Comparison of ENCODE assay signal across 8 cellular contexts in genomic region chr20:326645-327031, GRCh38. TPM values are rescaled to one million over a fixed set of nuclear protein-coding genes. Genes with fewer than 3 reads are reported as not detected.
A peak's percentile ranks its signal among the peaks of the same experiment; 100 is the strongest.
DNase-seq lines count a peak whose midpoint lies in the region; TF ChIP-seq lines count a peak whose summit lies in the region.

No MANE protein-coding gene starts in this region.

- H3K4me1 Mint-ChIP-seq in immature natural killer cell: peaks cover 22 to 25% of the 10 kb centered on the region in 2 donors

- no peak for TF ChIP-seq CTCF in adrenal gland (IDR thresholded peaks at IDR 0.05)
- TF ChIP-seq CTCF in stomach (IDR thresholded peaks at IDR 0.05): no peak

- no peaks in the 10 kb centered on the region for H3K9me3 Mint-ChIP-seq in immature natural killer cell

- DNase-seq in adrenal gland: peak in 4 of 7 donors; percentile 45 to 59 (median 51)
- no peak for DNase-seq in immature natural killer cell
- peak; percentile 31 for DNase-seq in stomach
- no peak for DNase-seq in putamen (ENCODE audit: low spot score)
- no peak for DNase-seq in stimulated activated CD8-positive, alpha-beta memory T cell treated with anti-CD3 and anti-CD28 coated beads, Interleukin-4, amount 100 ng/mL, for 48 hours
- no peak for DNase-seq in LoVo (ENCODE audit: low spot score)

- H3K9ac ChIP-seq in BLaER1 (peak overlapping the region; percentile 92), HUES64 (ENCODE audit: low read depth, low read length) (peak overlapping the region; percentile 95)

- H4K20me1 ChIP-seq in BLaER1: peaks cover 50% of the 10 kb centered on the region

- peaks cover 15% of the 10 kb centered on the region; the same call in 1 of the 2 replicates for H3K36me3 ChIP-seq in BLaER1
- H3K36me3 ChIP-seq in HUES64 (ENCODE audit: insufficient read depth, low read length): peaks cover 9% of the 10 kb centered on the region
- H3K36me3 ChIP-seq in adrenal gland (replicated peaks in 1 of 2): no peaks in the 10 kb centered on the region
- no peaks in the 10 kb centered on the region for H3K36me3 ChIP-seq in stomach

- peak overlapping the region; percentile 49 to 71 (median 66) for H3K4me3 Mint-ChIP-seq in immature natural killer cell

- peaks cover 0 to under 1% (median 0%) of the 10 kb centered on the region in 3 donors for H3K36me3 Mint-ChIP-seq in immature natural killer cell

- H3K27ac ChIP-seq in BLaER1 (peak overlapping the region; percentile 93), HUES64 (ENCODE audit: low read depth, low read length) (peak overlapping the region; percentile 98), adrenal gland (peak overlapping the region; percentile 72 to 99 (median 94)), stomach (peak overlapping the region; percentile 84 to 96 (median 93))

- H3K9me3 ChIP-seq in BLaER1 (no peaks in the 10 kb centered on the region), HUES64 (ENCODE audit: insufficient read depth, low read depth, low read length) (no peaks in the 10 kb centered on the region), adrenal gland (replicated peaks in 1 of 3) (no peaks in the 10 kb centered on the region), stomach (no peaks in the 10 kb centered on the region)

- TF ChIP-seq EP300 in stomach (IDR thresholded peaks at IDR 0.05): no peak

- H3K4me2 ChIP-seq in BLaER1: peak overlapping the region; percentile 99

- intact Hi-C loops in adrenal gland (cut with DNase I) (no loop called here), stomach (cut with DNase I; ENCODE audit: low total_unique reads) (no loop called here)

- H3K4me1 ChIP-seq in BLaER1 (peaks cover 38% of the 10 kb centered on the region), HUES64 (ENCODE audit: insufficient read depth, low read length) (peaks cover 36% of the 10 kb centered on the region), adrenal gland (replicated peaks in 1 of 2) (peaks cover 20 to 36% of the 10 kb centered on the region in 2 donors), stomach (peaks cover 21 to 63% (median 60%) of the 10 kb centered on the region in 4 donors)

- peaks cover 2 to 11% (median 3%) of the 10 kb centered on the region in 3 donors for H3K27me3 Mint-ChIP-seq in immature natural killer cell (ENCODE audit: low read depth in 3 of 3)

- H3K27me3 ChIP-seq in BLaER1: no peaks in the 10 kb centered on the region
- H3K27me3 ChIP-seq in HUES64 (ENCODE audit: insufficient read depth, low read length): no peaks in the 10 kb centered on the region
- no peaks in the 10 kb centered on the region for H3K27me3 ChIP-seq in adrenal gland
- H3K27me3 ChIP-seq in stomach: peaks cover 0 to 16% (median 0%) of the 10 kb centered on the region in 3 donors

- peak overlapping the region in 1 of 6 donors; percentile 26 for H3K27ac Mint-ChIP-seq in immature natural killer cell

- H3K4me3 ChIP-seq in BLaER1: peak overlapping the region; percentile 94
- peak overlapping the region; percentile 96 for H3K4me3 ChIP-seq in HUES64 (ENCODE audit: low read length)
- H3K4me3 ChIP-seq in adrenal gland: peak overlapping the region in 3 of 4 donors; percentile 37 to 83 (median 42)
- peak overlapping the region; percentile 67 to 79 (median 76) for H3K4me3 ChIP-seq in stomach

- WGBS in HUES64: under 1% methylated on average over 32 of the region's 32 CpGs
- 0 to 2% (median 1%) methylated on average over 10 to 32 of the region's 32 CpGs for WGBS in adrenal gland, 4 donors
- WGBS in stomach, 5 donors: 1 to 7% (median 2%) methylated on average over 9 to 32 of the region's 32 CpGs

- TF ChIP-seq POLR2A in adrenal gland (IDR thresholded peaks at IDR 0.05) (no peak), stomach (IDR thresholded peaks at IDR 0.05) (no peak)

RNA-seq across cellular contexts. Expression of gene SOX12, which starts 1.3 kb away (rescaled TPM):
- 35.8 TPM for polyA plus RNA-seq in HUES64 (2013, experiment 1 of 2)
- 40.8 TPM for polyA plus RNA-seq in HUES64 (2013, experiment 2 of 2)
- 10 to 100 TPM in 6 of 8 donors, 1 to 10 TPM in 2; 8.8 to 38.8 (median 13.9) TPM for total RNA-seq in adrenal gland
- 10 to 100 TPM in 1 of 3 donors, 1 to 10 TPM in 2; 2.0 to 12.8 (median 5.4) TPM for polyA plus RNA-seq in adrenal gland
- under 1 TPM; 0.08 to 0.27 (median 0.21) TPM for polyA plus RNA-seq in immature natural killer cell
- total RNA-seq in stomach: 10 to 100 TPM in 2 of 5 donors, 1 to 10 TPM in 3; 1.5 to 20.3 (median 5.4) TPM
- 1 to 10 TPM; 1.7 to 2.8 (median 2.6) TPM for polyA plus RNA-seq in stomach

RNA-seq across cellular contexts. Expression of gene NRSN2, which starts 20.3 kb away (rescaled TPM):
- polyA plus RNA-seq in HUES64 (2013, experiment 1 of 2): 20.6 TPM
- 23.5 TPM for polyA plus RNA-seq in HUES64 (2013, experiment 2 of 2)
- total RNA-seq in adrenal gland: 100 to 1,000 TPM in 2 of 8 donors, 10 to 100 TPM in 6; 45.5 to 146 (median 82.1) TPM
- 100 to 1,000 TPM in 2 of 3 donors, 10 to 100 TPM in 1; 70.0 to 263 (median 249) TPM for polyA plus RNA-seq in adrenal gland
- polyA plus RNA-seq in immature natural killer cell: 1 to 10 TPM; 6.7 to 8.9 (median 7.1) TPM
- total RNA-seq in stomach: 10 to 100 TPM in 4 of 5 donors, under 1 TPM in 1; 0.89 to 36.5 (median 15.2) TPM
- 10 to 100 TPM in 2 of 3 donors, 1 to 10 TPM in 1; 9.8 to 21.0 (median 20.2) TPM for polyA plus RNA-seq in stomach

RNA-seq across cellular contexts. Expression of gene ZCCHC3, which starts 29.3 kb away (rescaled TPM):
- polyA plus RNA-seq in HUES64 (2013, experiment 1 of 2): 37.7 TPM
- 40.1 TPM for polyA plus RNA-seq in HUES64 (2013, experiment 2 of 2)
- total RNA-seq in adrenal gland (10 to 100 TPM; 14.5 to 21.8 (median 17.3) TPM), stomach (10 to 100 TPM; 10.6 to 59.1 (median 18.7) TPM)
- polyA plus RNA-seq in adrenal gland (10 to 100 TPM; 11.1 to 11.5 (median 11.5) TPM), immature natural killer cell (10 to 100 TPM in 1 of 3 donors, 1 to 10 TPM in 2; 2.1 to 14.0 (median 6.1) TPM), stomach (1 to 10 TPM; 6.2 to 9.0 (median 8.6) TPM)

RNA-seq across cellular contexts. Expression of gene C20orf96, which starts 36.1 kb away (rescaled TPM):
- polyA plus RNA-seq in HUES64 (2013, experiment 1 of 2): 18.6 TPM
- 25.0 TPM for polyA plus RNA-seq in HUES64 (2013, experiment 2 of 2)
- total RNA-seq in adrenal gland (10 to 100 TPM in 1 of 8 donors, 1 to 10 TPM in 7; 2.7 to 20.2 (median 6.3) TPM), stomach (10 to 100 TPM in 1 of 5 donors, 1 to 10 TPM in 4; 3.1 to 23.9 (median 5.4) TPM)
- polyA plus RNA-seq in adrenal gland (10 to 100 TPM in 1 of 3 donors, 1 to 10 TPM in 2; 5.3 to 13.7 (median 7.6) TPM), immature natural killer cell (under 1 TPM; 0.23 to 0.50 (median 0.32) TPM), stomach (1 to 10 TPM; 3.9 to 5.2 (median 5.0) TPM)

RNA-seq across cellular contexts. Expression of gene TRIB3, which starts 53.9 kb away (rescaled TPM):
- polyA plus RNA-seq in HUES64 (2013, experiment 1 of 2): 5.6 TPM
- polyA plus RNA-seq in HUES64 (2013, experiment 2 of 2): 6.3 TPM
- total RNA-seq in adrenal gland (10 to 100 TPM in 4 of 8 donors, 1 to 10 TPM in 4; 6.4 to 39.7 (median 11.0) TPM), stomach (10 to 100 TPM in 2 of 5 donors, 1 to 10 TPM in 3; 1.7 to 17.7 (median 3.6) TPM)
- polyA plus RNA-seq in adrenal gland (10 to 100 TPM in 1 of 3 donors, 1 to 10 TPM in 2; 4.3 to 10.8 (median 5.3) TPM), immature natural killer cell (10 to 100 TPM; 17.0 to 27.6 (median 25.0) TPM), stomach (10 to 100 TPM in 2 of 3 donors, 1 to 10 TPM in 1; 8.7 to 15.8 (median 12.6) TPM)

Comparison
In these comparisons a context has a peak if more than half of its experiments do, and no peak if none do; other contexts are left out.
1. H3K4me3 ChIP-seq: peak in every context shown above with its lines; median percentile 96 in HUES64; 94 in BLaER1; 76 in stomach; 42 in adrenal gland.
2. DNase-seq: peak in adrenal gland (4 of 7) and stomach (single experiment); none in immature natural killer cell (0 of 3), putamen (single experiment), stimulated activated CD8-positive, alpha-beta memory T cell treated with anti-CD3 and anti-CD28 coated beads, Interleukin-4, amount 100 ng/mL, for 48 hours (single experiment) and LoVo (single experiment).
3. Peak in every context shown above with its lines, with median percentiles within 50 percentile points of each other: H3K27ac ChIP-seq.